ENCODE assay signal across 1 cellular context in the genomic region with DNA sequence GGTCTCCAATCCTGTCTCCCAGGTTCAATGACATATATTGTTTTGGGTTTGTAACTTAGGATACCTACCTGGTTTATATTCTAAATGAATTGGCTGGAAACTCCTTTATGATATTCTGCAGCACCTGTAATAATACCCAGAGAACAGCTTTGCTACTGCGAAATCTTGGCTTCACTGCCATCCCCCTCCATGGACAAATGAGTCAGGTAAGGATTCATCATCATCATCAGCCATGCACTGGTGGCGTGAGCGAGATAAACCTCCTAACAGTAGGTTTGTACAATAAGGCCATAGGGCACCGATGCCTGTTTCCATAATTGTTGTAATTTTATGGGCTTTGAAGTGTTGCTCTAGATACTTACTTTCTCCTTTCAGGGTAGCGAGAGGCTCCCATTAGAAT.
TF ChIP-seq lines count a peak whose summit lies in the region.

No MANE protein-coding gene starts in this region.

TF ChIP-seq in HepG2, 621 proteins besides CTCF, POLR2A, EP300 and RAD21:
- TF ChIP-seq SRSF4 (IDR thresholded peaks at IDR 0.05; ENCODE audit: low read depth, low read length, poor library complexity, severe bottlenecking) (no peak), MTA1 (CRISPR knock-in tag; IDR thresholded peaks at IDR 0.05; ENCODE audit: borderline replicate concordance) (no peak), MED13 (CRISPR knock-in tag; IDR thresholded peaks at IDR 0.05) (no peak), ZNF343 (CRISPR knock-in tag; IDR thresholded peaks at IDR 0.05) (no peak), GFI1 (CRISPR knock-in tag; IDR thresholded peaks at IDR 0.05; ENCODE audit: borderline replicate concordance) (no peak), TEAD2 (CRISPR knock-in tag; IDR thresholded peaks at IDR 0.05) (no peak), ZBTB42 (CRISPR knock-in tag; IDR thresholded peaks at IDR 0.05) (no peak), SP2 (CRISPR knock-in tag; IDR thresholded peaks at IDR 0.05) (no peak), KLF13 (CRISPR knock-in tag; IDR thresholded peaks at IDR 0.05) (no peak), FOXP1 (IDR thresholded peaks at IDR 0.05) (no peak), FOXP1 (CRISPR knock-in tag; IDR thresholded peaks at IDR 0.05) (no peak), FOXK1 (CRISPR knock-in tag; IDR thresholded peaks at IDR 0.05; ENCODE audit: borderline replicate concordance, low read depth) (no peak), GTF2F1 (IDR thresholded peaks at IDR 0.05; ENCODE audit: low read length) (no peak)
- TF ChIP-seq, protein P1, sequence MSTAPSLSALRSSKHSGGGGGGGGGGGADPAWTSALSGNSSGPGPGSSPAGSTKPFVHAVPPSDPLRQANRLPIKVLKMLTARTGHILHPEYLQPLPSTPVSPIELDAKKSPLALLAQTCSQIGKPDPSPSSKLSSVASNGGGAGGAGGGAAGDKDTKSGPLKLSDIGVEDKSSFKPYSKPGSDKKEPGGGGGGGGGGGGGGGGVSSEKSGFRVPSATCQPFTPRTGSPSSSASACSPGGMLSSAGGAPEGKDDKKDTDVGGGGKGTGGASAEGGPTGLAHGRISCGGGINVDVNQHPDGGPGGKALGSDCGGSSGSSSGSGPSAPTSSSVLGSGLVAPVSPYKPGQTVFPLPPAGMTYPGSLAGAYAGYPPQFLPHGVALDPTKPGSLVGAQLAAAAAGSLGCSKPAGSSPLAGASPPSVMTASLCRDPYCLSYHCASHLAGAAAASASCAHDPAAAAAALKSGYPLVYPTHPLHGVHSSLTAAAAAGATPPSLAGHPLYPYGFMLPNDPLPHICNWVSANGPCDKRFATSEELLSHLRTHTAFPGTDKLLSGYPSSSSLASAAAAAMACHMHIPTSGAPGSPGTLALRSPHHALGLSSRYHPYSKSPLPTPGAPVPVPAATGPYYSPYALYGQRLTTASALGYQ (CRISPR knock-in tag; IDR thresholded peaks at IDR 0.05): no peak
- TF ChIP-seq, protein P2, sequence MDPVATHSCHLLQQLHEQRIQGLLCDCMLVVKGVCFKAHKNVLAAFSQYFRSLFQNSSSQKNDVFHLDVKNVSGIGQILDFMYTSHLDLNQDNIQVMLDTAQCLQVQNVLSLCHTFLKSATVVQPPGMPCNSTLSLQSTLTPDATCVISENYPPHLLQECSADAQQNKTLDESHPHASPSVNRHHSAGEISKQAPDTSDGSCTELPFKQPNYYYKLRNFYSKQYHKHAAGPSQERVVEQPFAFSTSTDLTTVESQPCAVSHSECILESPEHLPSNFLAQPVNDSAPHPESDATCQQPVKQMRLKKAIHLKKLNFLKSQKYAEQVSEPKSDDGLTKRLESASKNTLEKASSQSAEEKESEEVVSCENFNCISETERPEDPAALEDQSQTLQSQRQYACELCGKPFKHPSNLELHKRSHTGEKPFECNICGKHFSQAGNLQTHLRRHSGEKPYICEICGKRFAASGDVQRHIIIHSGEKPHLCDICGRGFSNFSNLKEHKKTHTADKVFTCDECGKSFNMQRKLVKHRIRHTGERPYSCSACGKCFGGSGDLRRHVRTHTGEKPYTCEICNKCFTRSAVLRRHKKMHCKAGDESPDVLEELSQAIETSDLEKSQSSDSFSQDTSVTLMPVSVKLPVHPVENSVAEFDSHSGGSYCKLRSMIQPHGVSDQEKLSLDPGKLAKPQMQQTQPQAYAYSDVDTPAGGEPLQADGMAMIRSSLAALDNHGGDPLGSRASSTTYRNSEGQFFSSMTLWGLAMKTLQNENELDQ (CRISPR knock-in tag; IDR thresholded peaks at IDR 0.05; ENCODE audit: borderline replicate concordance): no peak
- TF ChIP-seq, protein P3, sequence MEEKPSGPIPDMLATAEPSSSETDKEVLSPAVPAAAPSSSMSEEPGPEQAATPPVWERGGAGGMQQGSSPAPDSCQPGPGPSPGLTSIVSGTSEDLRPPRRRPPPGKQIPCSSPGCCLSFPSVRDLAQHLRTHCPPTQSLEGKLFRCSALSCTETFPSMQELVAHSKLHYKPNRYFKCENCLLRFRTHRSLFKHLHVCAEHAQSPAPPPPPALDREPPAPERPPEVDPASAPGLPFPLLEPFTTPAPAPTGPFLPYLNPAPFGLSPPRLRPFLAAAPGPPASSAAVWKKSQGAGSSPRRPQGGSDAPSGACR (CRISPR knock-in tag; IDR thresholded peaks at IDR 0.05): no peak
